8 cellular contexts compared by ENCODE assay signal in genomic region chr16:29962344-29962994, GRCh38. TPM values are rescaled to one million over a fixed set of nuclear protein-coding genes. Genes with fewer than 3 reads are reported as not detected.
A peak's percentile ranks its signal among the peaks of the same experiment; 100 is the strongest.
DNase-seq lines count a peak whose midpoint lies in the region; ATAC-seq and TF ChIP-seq lines count a peak whose summit lies in the region.

No MANE protein-coding gene starts in this region.

- no peaks in the 10 kb centered on the region for H4K20me1 ChIP-seq in osteoblast (ENCODE audit: insufficient read depth, low read length)

- H3K27me3 ChIP-seq in osteoblast (ENCODE audit: insufficient read depth, low read length): no peaks in the 10 kb centered on the region

- peaks cover 3% of the 10 kb centered on the region for H3K36me3 ChIP-seq in osteoblast (ENCODE audit: insufficient read depth, low read length)

- H3K79me2 ChIP-seq in osteoblast (ENCODE audit: insufficient read depth, low read length): peaks cover 7% of the 10 kb centered on the region

- peak overlapping the region; percentile 88 for H3K27ac Mint-ChIP-seq in activated naive CD4-positive, alpha-beta T cell treated with anti-CD3 and anti-CD28 coated beads, Interleukin-2, amount 50 U/mL, for 24 hours

- H3K36me3 Mint-ChIP-seq in activated naive CD4-positive, alpha-beta T cell treated with anti-CD3 and anti-CD28 coated beads, Interleukin-2, amount 50 U/mL, for 24 hours: peaks cover 3% of the 10 kb centered on the region

- H3K4me2 ChIP-seq in osteoblast (ENCODE audit: insufficient read depth, low read length): peak overlapping the region; percentile 80

- peaks cover 22% of the 10 kb centered on the region for H3K4me1 Mint-ChIP-seq in activated naive CD4-positive, alpha-beta T cell treated with anti-CD3 and anti-CD28 coated beads, Interleukin-2, amount 50 U/mL, for 24 hours

- H3K4me3 Mint-ChIP-seq in activated naive CD4-positive, alpha-beta T cell treated with anti-CD3 and anti-CD28 coated beads, Interleukin-2, amount 50 U/mL, for 24 hours: peak overlapping the region; percentile 89

- H2AFZ ChIP-seq in osteoblast (ENCODE audit: low read length): peak overlapping the region; percentile 77

- peak overlapping the region; percentile 73 for H3K27ac ChIP-seq in VCaP
- H3K27ac ChIP-seq in osteoblast (ENCODE audit: low read depth, low read length): peak overlapping the region; percentile 61

- no peak for DNase-seq in activated naive CD4-positive, alpha-beta T cell treated with anti-CD3 and anti-CD28 coated beads, Interleukin-2, amount 50 U/mL, for 16 hours
- peak in 1 of 2 donors; percentile 54 for DNase-seq in foreskin fibroblast
- peak; percentile 91 for DNase-seq in osteoblast (ENCODE audit: insufficient read length, low spot score, missing footprints)
- no peak for DNase-seq in GM20000 (ENCODE audit: low spot score)
- DNase-seq in NCI-H187 treated with DMSO at 0.1 percent for 48 hours (lab: John Stamatoyannopoulos, UW): no peak

- no peak for TF ChIP-seq POLR2A in GM18505 (IDR thresholded peaks at IDR 0.05; ENCODE audit: borderline replicate concordance, extremely low read depth, insufficient read depth, insufficient read length)

- H3K4me3 ChIP-seq in foreskin fibroblast (ENCODE audit: low read depth in 1 of 2, low read length in 2 of 2): peak overlapping the region; percentile 64 to 87
- peak overlapping the region; percentile 74 for H3K4me3 ChIP-seq in osteoblast (ENCODE audit: insufficient read depth, low read length)

- ATAC-seq in GM18505 (IDR thresholded peaks at IDR 0.05; ENCODE audit: unreplicated experiment): no peak

- no peaks in the 10 kb centered on the region for H3K9me3 ChIP-seq in osteoblast (ENCODE audit: low read depth, low read length)

- H3K9me3 Mint-ChIP-seq in activated naive CD4-positive, alpha-beta T cell treated with anti-CD3 and anti-CD28 coated beads, Interleukin-2, amount 50 U/mL, for 24 hours: no peaks in the 10 kb centered on the region

- peaks cover 9% of the 10 kb centered on the region for H3K4me1 ChIP-seq in osteoblast (ENCODE audit: insufficient read depth, low read length)

- TF ChIP-seq CTCF in VCaP (conservative IDR thresholded peaks at IDR 0.05): no peak
- no peak for TF ChIP-seq CTCF in foreskin fibroblast (IDR thresholded peaks at IDR 0.05; ENCODE audit: low read depth, low read length)
- no peak for TF ChIP-seq CTCF in osteoblast (IDR thresholded peaks at IDR 0.05; ENCODE audit: extremely low read depth, low read depth, low read length)
- TF ChIP-seq CTCF in GM20000 (IDR thresholded peaks at IDR 0.05; ENCODE audit: extremely low read depth, missing control alignments): no peak

- H3K27me3 Mint-ChIP-seq in activated naive CD4-positive, alpha-beta T cell treated with anti-CD3 and anti-CD28 coated beads, Interleukin-2, amount 50 U/mL, for 24 hours: no peaks in the 10 kb centered on the region

RNA-seq across cellular contexts. Expression of gene TMEM219, which starts 0.6 kb away (rescaled TPM):
- 74.3 and 84.0 TPM in 2 replicates for total RNA-seq in osteoblast

RNA-seq across cellular contexts. Expression of gene TAOK2, which starts 11.2 kb away (rescaled TPM):
- total RNA-seq in osteoblast: 37.1 and 39.1 TPM in 2 replicates

RNA-seq across cellular contexts. Expression of gene HIRIP3, which starts 32.9 kb away (rescaled TPM):
- total RNA-seq in osteoblast: 3.5 and 5.8 TPM in 2 replicates

RNA-seq across cellular contexts. Expression of gene INO80E, which starts 33.6 kb away (rescaled TPM):
- total RNA-seq in osteoblast: 14.5 and 16.8 TPM in 2 replicates

RNA-seq across cellular contexts. Expression of gene KCTD13, which starts 36.4 kb away (rescaled TPM):
- 8.5 and 11.9 TPM in 2 replicates for total RNA-seq in osteoblast
